In the genomic region with DNA sequence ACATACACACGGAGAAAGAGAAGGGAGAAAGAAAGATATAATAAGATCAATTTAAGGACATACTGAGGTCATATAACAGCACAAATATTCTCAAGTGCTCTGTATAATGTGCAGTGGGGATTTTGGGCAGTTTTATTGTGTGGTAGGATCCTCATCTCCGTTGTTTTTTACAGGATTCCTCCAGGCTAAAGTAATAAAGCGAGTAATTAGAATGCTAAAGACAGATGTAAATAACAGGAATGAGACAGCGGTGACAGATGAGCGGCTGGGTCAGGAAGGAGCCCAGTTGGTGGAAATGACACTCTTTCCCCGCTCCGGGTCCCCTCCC, we compare ENCODE assay signal across 10 cellular contexts. TPM values are rescaled to one million over a fixed set of nuclear protein-coding genes. Genes with fewer than 3 reads are reported as not detected.
DNase-seq lines count a peak whose midpoint lies in the region; ATAC-seq and TF ChIP-seq lines count a peak whose summit lies in the region.
"Had no signal": no experiment of that assay in that cellular context is flagged by ENCODE, and none has a peak within 500 bp of the region (broad histone marks: within the 10 kb centered on the region; RNA-seq: fewer than 3 reads in every experiment).

No MANE protein-coding gene starts in this region.

- H3F3A ChIP-seq in PC-3 (ENCODE audit: low read length, unreplicated experiment) = no peaks in the 10 kb centered on the region

- CTCF ChIA-PET in PC-3 (lab: Charles Lee) = no interaction called here

- no peaks in the 10 kb centered on the region for H3K79me2 ChIP-seq in PC-3 (ENCODE audit: low read length)

- H3K9me3 ChIP-seq in psoas muscle = no peaks in the 10 kb centered on the region
- no peaks in the 10 kb centered on the region for H3K9me3 ChIP-seq in PC-3 (ENCODE audit: low read length)

- BruUV-seq in PC-3 (replicated peaks; lab: Mats Ljungman, UMichigan) = no TSS peak

- no peaks in the 10 kb centered on the region for H4K20me1 ChIP-seq in PC-3 (ENCODE audit: low read length)

- ATAC-seq in SK-N-SH treated with all-trans-retinoic acid at 6 μM for 48 hours (peak; percentile 44), psoas muscle (no peak), PC-3 (no peak), GM21825 (IDR thresholded peaks at IDR 0.05; ENCODE audit: unreplicated experiment) (no peak), left lobe of liver (no peak)

- intact Hi-C loops in psoas muscle (cut with DNase I) = no loop called here
- intact Hi-C loops in PC-3 (cut with micrococcal nuclease) = no loop called here
- intact Hi-C loops in head of caudate nucleus (cut with DNase I) = no loop called here

- H2AFZ ChIP-seq in PC-3 (ENCODE audit: low read length) = no peak overlapping the region

- H3K4me3 ChIP-seq in fibroblast of the aortic adventitia (ENCODE audit: low read depth, low read length) (peak overlapping the region; percentile 56), psoas muscle (peak overlapping the region; percentile 65), PC-3 (ENCODE audit: low read length) (no peak overlapping the region)

- peaks cover 7% of the 10 kb centered on the region for H3K4me1 ChIP-seq in psoas muscle
- no peaks in the 10 kb centered on the region for H3K4me1 ChIP-seq in PC-3 (ENCODE audit: insufficient read depth, low read length)

- H3K27me3 ChIP-seq in psoas muscle (ENCODE audit: insufficient read depth in 3 of 3, low read length in 2 of 3) (peaks cover 6 to 68% (median 8%) of the 10 kb centered on the region in 3 donors), PC-3 (ENCODE audit: low read length) (peaks cover 55% of the 10 kb centered on the region)

- no peak overlapping the region for H3K4me2 ChIP-seq in PC-3 (ENCODE audit: low read length)

- DNase-seq in EH (ENCODE audit: low read depth) = peak; percentile 9
- no peak for DNase-seq in fibroblast of the aortic adventitia (ENCODE audit: low read depth)
- DNase-seq in psoas muscle = no peak
- no peak for DNase-seq in PC-3
- no peak for DNase-seq in head of caudate nucleus
- DNase-seq in left lobe of liver (ENCODE audit: low spot score) = no peak
- DNase-seq: NCI-H524 treated with DMSO at 0.1 percent for 48 hours had no signal

- H3K27ac ChIP-seq in psoas muscle = no peak overlapping the region
- no peak overlapping the region for H3K27ac ChIP-seq in PC-3 (ENCODE audit: low read length)

- 0 to 1% (median 1%) methylated on average over 7 of the region's 7 CpGs for WGBS in psoas muscle, 3 donors

- no peaks in the 10 kb centered on the region for H3K9me2 ChIP-seq in PC-3 (replicated peaks; ENCODE audit: low read length)

- no peak overlapping the region for H3K9ac ChIP-seq in PC-3 (ENCODE audit: low read length)

- H3K36me3 ChIP-seq in psoas muscle (ENCODE audit: insufficient read depth in 1 of 2, low read depth in 1 of 2) (no peaks in the 10 kb centered on the region), PC-3 (ENCODE audit: low read depth, low read length) (no peaks in the 10 kb centered on the region)

- TF ChIP-seq CTCF in fibroblast of the aortic adventitia (IDR thresholded peaks at IDR 0.05; ENCODE audit: insufficient read depth, low read length) = no peak
- no peak for TF ChIP-seq CTCF in psoas muscle (IDR thresholded peaks at IDR 0.05)
- no peak for TF ChIP-seq CTCF in PC-3 (conservative IDR thresholded peaks at IDR 0.05; ENCODE audit: low read depth, low read length)

- POLR2A ChIA-PET in PC-3 (lab: Charles Lee; ENCODE audit: unreplicated experiment) = no interaction called here

TF ChIP-seq in SK-N-SH treated with all-trans-retinoic acid at 6 μM for 48 hours, 23 proteins besides CTCF, POLR2A, EP300 and RAD21:
- no peak for TF ChIP-seq GLIS3 (CRISPR knock-in tag; IDR thresholded peaks at IDR 0.05)
- TF ChIP-seq, protein P1, sequence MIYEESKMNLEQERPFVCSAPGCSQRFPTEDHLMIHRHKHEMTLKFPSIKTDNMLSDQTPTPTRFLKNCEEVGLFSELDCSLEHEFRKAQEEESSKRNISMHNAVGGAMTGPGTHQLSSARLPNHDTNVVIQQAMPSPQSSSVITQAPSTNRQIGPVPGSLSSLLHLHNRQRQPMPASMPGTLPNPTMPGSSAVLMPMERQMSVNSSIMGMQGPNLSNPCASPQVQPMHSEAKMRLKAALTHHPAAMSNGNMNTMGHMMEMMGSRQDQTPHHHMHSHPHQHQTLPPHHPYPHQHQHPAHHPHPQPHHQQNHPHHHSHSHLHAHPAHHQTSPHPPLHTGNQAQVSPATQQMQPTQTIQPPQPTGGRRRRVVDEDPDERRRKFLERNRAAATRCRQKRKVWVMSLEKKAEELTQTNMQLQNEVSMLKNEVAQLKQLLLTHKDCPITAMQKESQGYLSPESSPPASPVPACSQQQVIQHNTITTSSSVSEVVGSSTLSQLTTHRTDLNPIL (CRISPR knock-in tag; IDR thresholded peaks at IDR 0.05; ENCODE audit: low read depth) = no peak
- no peak for TF ChIP-seq PPARA (CRISPR knock-in tag; IDR thresholded peaks at IDR 0.05; ENCODE audit: borderline replicate concordance)
- no peak for TF ChIP-seq RARB (CRISPR knock-in tag; IDR thresholded peaks at IDR 0.05)
- no peak for TF ChIP-seq ISL1 (CRISPR knock-in tag; IDR thresholded peaks at IDR 0.05)
- no peak for TF ChIP-seq ZFP3 (CRISPR knock-in tag; IDR thresholded peaks at IDR 0.05)
- TF ChIP-seq ZNF8 (CRISPR knock-in tag; IDR thresholded peaks at IDR 0.05) = no peak
- TF ChIP-seq SNAI2 (CRISPR knock-in tag; IDR thresholded peaks at IDR 0.05) = no peak
- no peak for TF ChIP-seq ZFP30 (CRISPR knock-in tag; IDR thresholded peaks at IDR 0.05)
- no peak for TF ChIP-seq ESRRG (CRISPR knock-in tag; IDR thresholded peaks at IDR 0.05)
- TF ChIP-seq, protein P2, sequence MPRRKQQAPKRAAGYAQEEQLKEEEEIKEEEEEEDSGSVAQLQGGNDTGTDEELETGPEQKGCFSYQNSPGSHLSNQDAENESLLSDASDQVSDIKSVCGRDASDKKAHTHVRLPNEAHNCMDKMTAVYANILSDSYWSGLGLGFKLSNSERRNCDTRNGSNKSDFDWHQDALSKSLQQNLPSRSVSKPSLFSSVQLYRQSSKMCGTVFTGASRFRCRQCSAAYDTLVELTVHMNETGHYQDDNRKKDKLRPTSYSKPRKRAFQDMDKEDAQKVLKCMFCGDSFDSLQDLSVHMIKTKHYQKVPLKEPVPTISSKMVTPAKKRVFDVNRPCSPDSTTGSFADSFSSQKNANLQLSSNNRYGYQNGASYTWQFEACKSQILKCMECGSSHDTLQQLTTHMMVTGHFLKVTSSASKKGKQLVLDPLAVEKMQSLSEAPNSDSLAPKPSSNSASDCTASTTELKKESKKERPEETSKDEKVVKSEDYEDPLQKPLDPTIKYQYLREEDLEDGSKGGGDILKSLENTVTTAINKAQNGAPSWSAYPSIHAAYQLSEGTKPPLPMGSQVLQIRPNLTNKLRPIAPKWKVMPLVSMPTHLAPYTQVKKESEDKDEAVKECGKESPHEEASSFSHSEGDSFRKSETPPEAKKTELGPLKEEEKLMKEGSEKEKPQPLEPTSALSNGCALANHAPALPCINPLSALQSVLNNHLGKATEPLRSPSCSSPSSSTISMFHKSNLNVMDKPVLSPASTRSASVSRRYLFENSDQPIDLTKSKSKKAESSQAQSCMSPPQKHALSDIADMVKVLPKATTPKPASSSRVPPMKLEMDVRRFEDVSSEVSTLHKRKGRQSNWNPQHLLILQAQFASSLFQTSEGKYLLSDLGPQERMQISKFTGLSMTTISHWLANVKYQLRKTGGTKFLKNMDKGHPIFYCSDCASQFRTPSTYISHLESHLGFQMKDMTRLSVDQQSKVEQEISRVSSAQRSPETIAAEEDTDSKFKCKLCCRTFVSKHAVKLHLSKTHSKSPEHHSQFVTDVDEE (CRISPR knock-in tag; IDR thresholded peaks at IDR 0.05) = no peak
- no peak for TF ChIP-seq ARNTL (CRISPR knock-in tag; IDR thresholded peaks at IDR 0.05; ENCODE audit: borderline replicate concordance, low read depth)
- no peak for TF ChIP-seq ZNF70 (CRISPR knock-in tag; IDR thresholded peaks at IDR 0.05)
- no peak for TF ChIP-seq CSDC2 (CRISPR knock-in tag; IDR thresholded peaks at IDR 0.05)
- no peak for TF ChIP-seq TCF4 (CRISPR knock-in tag; IDR thresholded peaks at IDR 0.05; ENCODE audit: borderline replicate concordance)
- TF ChIP-seq, protein P3, sequence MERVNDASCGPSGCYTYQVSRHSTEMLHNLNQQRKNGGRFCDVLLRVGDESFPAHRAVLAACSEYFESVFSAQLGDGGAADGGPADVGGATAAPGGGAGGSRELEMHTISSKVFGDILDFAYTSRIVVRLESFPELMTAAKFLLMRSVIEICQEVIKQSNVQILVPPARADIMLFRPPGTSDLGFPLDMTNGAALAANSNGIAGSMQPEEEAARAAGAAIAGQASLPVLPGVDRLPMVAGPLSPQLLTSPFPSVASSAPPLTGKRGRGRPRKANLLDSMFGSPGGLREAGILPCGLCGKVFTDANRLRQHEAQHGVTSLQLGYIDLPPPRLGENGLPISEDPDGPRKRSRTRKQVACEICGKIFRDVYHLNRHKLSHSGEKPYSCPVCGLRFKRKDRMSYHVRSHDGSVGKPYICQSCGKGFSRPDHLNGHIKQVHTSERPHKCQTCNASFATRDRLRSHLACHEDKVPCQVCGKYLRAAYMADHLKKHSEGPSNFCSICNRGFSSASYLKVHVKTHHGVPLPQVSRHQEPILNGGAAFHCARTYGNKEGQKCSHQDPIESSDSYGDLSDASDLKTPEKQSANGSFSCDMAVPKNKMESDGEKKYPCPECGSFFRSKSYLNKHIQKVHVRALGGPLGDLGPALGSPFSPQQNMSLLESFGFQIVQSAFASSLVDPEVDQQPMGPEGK (CRISPR knock-in tag; IDR thresholded peaks at IDR 0.05; ENCODE audit: borderline replicate concordance) = no peak
- TF ChIP-seq, protein P4, sequence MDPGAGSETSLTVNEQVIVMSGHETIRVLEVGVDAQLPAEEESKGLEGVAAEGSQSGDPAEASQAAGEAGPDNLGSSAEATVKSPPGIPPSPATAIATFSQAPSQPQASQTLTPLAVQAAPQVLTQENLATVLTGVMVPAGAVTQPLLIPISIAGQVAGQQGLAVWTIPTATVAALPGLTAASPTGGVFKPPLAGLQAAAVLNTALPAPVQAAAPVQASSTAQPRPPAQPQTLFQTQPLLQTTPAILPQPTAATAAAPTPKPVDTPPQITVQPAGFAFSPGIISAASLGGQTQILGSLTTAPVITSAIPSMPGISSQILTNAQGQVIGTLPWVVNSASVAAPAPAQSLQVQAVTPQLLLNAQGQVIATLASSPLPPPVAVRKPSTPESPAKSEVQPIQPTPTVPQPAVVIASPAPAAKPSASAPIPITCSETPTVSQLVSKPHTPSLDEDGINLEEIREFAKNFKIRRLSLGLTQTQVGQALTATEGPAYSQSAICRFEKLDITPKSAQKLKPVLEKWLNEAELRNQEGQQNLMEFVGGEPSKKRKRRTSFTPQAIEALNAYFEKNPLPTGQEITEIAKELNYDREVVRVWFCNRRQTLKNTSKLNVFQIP (CRISPR knock-in tag; IDR thresholded peaks at IDR 0.05; ENCODE audit: borderline replicate concordance, low read depth) = no peak
- TF ChIP-seq BACH2 (CRISPR knock-in tag; IDR thresholded peaks at IDR 0.05; ENCODE audit: borderline replicate concordance) = no peak

RNA-seq across cellular contexts. Expression of a gene that starts 15.9 kb away (rescaled TPM):
- total RNA-seq in fibroblast of the aortic adventitia (ENCODE audit: low replicate concordance) (not detected in 2 replicates), psoas muscle (not detected), PC-3 (2014; rRNA removed) (not detected in 2 replicates), left lobe of liver (not detected)
- not detected for polyA plus RNA-seq in psoas muscle
- total RNA-seq: mononuclear cell had no signal
